Comparison of ENCODE assay signal across 8 cellular contexts in genomic region chr17:5486206-5487124, GRCh38. TPM values are rescaled to one million over a fixed set of nuclear protein-coding genes. Genes with fewer than 3 reads are reported as not detected.
DNase-seq lines count a peak whose midpoint lies in the region; ATAC-seq and TF ChIP-seq lines count a peak whose summit lies in the region.

Gene MIS12, plus strand, starts transcription at chr17:5486566. Its CDS starts 2,297 bp downstream, at chr17:5488863.

- CTCF ChIA-PET in naive thymus-derived CD4-positive, alpha-beta T cell (lab: Charles Lee), result interaction anchor here (1.7 kb wide), 1 partner anchor 12 kb away, joined by 5 read pairs; no protein-coding TSS in a partner anchor

- peak; percentile 99 for DNase-seq in DND-41
- peak; percentile 100 for DNase-seq in GM23338 (ENCODE audit: low spot score)
- DNase-seq in LHCN-M2 (ENCODE audit: low read depth), result peak; percentile 99
- peak; percentile 95 for DNase-seq in RPMI8226
- peak; percentile 94 for DNase-seq in activated T-helper 1 cell treated with anti-CD3 and anti-CD28 coated beads, Interleukin-2, amount 50 U/mL, for 16 hours (ENCODE audit: low read depth in 1 of 2, low spot score in 1 of 2)
- DNase-seq in fibroblast of gingiva (ENCODE audit: low read depth), result peak; percentile 99
- DNase-seq in naive thymus-derived CD4-positive, alpha-beta T cell, result peak; percentile 78 to 100 (median 97)
- peak; percentile 95 for DNase-seq in stimulated activated naive B cell treated with anti-CD40 and anti-IgM and Interleukin-4, amounts not matched to agents 10 μg/mL and 1 μg/mL and 100 μg/mL, for 72 hours

- H3K27me3 ChIP-seq in DND-41 (ENCODE audit: insufficient read depth, low read length, poor library complexity) (no peaks in the 10 kb centered on the region), GM23338 (ENCODE audit: insufficient read depth) (no peaks in the 10 kb centered on the region)
- no peaks in the 10 kb centered on the region for H3K27me3 ChIP-seq in naive thymus-derived CD4-positive, alpha-beta T cell (ENCODE audit: control insufficient read depth in 2 of 2, insufficient read depth in 2 of 2, low read length in 2 of 2)

- ATAC-seq in DND-41 (ENCODE audit: insufficient read depth, low read depth), result peak; percentile 94
- peak; percentile 94 for ATAC-seq in GM23338
- ATAC-seq in naive thymus-derived CD4-positive, alpha-beta T cell, result peak; percentile 93
- peak; percentile 94 for ATAC-seq in stimulated activated naive B cell treated with anti-CD40 and anti-IgM and Interleukin-4, amounts not matched to agents 10 μg/mL and 1 μg/mL and 100 μg/mL, for 72 hours (replicated peaks)

- H3K9me3 ChIP-seq in DND-41 (ENCODE audit: insufficient read depth, low read length, severe bottlenecking), result no peaks in the 10 kb centered on the region
- H3K9me3 ChIP-seq in naive thymus-derived CD4-positive, alpha-beta T cell (ENCODE audit: control insufficient read depth in 2 of 3, low read length in 3 of 3), result no peaks in the 10 kb centered on the region

- H2AFZ ChIP-seq in DND-41 (ENCODE audit: low read depth, low read length) (peak within 1 kb of the TSS; percentile 98), GM23338 (peak within 1 kb of the TSS; percentile 56; the same call in 1 of the 2 replicates)

- POLR2A ChIA-PET in naive thymus-derived CD4-positive, alpha-beta T cell (lab: Charles Lee), result interaction anchor here (0.7 to 4.9 kb wide), 15 partner anchors 9 to 245 kb away, joined by 3 to 61 read pairs (median 5); partner anchors contain the start of genes C1QBP, DHX33, NLRP1 and NUP88

- peak within 1 kb of the TSS; percentile 100 for H3K27ac Mint-ChIP-seq in GM23338
- peak within 1 kb of the TSS; percentile 95 to 99 (median 98) for H3K27ac Mint-ChIP-seq in naive thymus-derived CD4-positive, alpha-beta T cell
- peak within 1 kb of the TSS; percentile 99 for H3K27ac Mint-ChIP-seq in stimulated activated naive B cell treated with anti-CD40 and anti-IgM and Interleukin-4, amounts not matched to agents 10 μg/mL and 1 μg/mL and 100 μg/mL, for 72 hours

- H3K9me3 Mint-ChIP-seq in GM23338, result no peaks in the 10 kb centered on the region
- no peaks in the 10 kb centered on the region for H3K9me3 Mint-ChIP-seq in naive thymus-derived CD4-positive, alpha-beta T cell
- H3K9me3 Mint-ChIP-seq in stimulated activated naive B cell treated with anti-CD40 and anti-IgM and Interleukin-4, amounts not matched to agents 10 μg/mL and 1 μg/mL and 100 μg/mL, for 72 hours, result no peaks in the 10 kb centered on the region

- H3K4me2 ChIP-seq in DND-41 (ENCODE audit: insufficient read depth, low read length), result peak within 1 kb of the TSS; percentile 97
- H3K4me2 ChIP-seq in GM23338, result peak within 1 kb of the TSS; percentile 100

- H3K79me2 ChIP-seq in DND-41 (ENCODE audit: insufficient read depth, low read length) (peaks cover 74% of the 10 kb centered on the region), GM23338 (replicated peaks; ENCODE audit: insufficient read depth) (peaks cover 76% of the 10 kb centered on the region)

- intact Hi-C loops in naive thymus-derived CD4-positive, alpha-beta T cell (cut with micrococcal nuclease), result loop anchor here (1.0 to 5.0 kb wide), 13 partner anchors 15 to 1528 kb away; partner anchors contain the start of genes C17orf100 (in 2 of the 2), C1QBP (in 2 of the 2), MED31 (in 2 of the 2) and NLRP1 (in 2 of the 2)

- H3K4me1 ChIP-seq in DND-41 (ENCODE audit: insufficient read depth, low read length), result peaks cover 46% of the 10 kb centered on the region
- H3K4me1 ChIP-seq in GM23338 (ENCODE audit: insufficient read depth), result peaks cover 20% of the 10 kb centered on the region
- peaks cover 21 to 28% of the 10 kb centered on the region in 2 donors for H3K4me1 ChIP-seq in naive thymus-derived CD4-positive, alpha-beta T cell (ENCODE audit: control insufficient read depth in 2 of 2, insufficient read depth in 2 of 2, low read length in 2 of 2)

- H3F3A ChIP-seq in GM23338 (replicated peaks; ENCODE audit: low read depth), result peaks cover 7% of the 10 kb centered on the region; the same call in 1 of the 2 replicates

- H3K27ac ChIP-seq in DND-41 (ENCODE audit: low read length) (peak within 1 kb of the TSS; percentile 99), GM23338 (ENCODE audit: low read depth) (peak within 1 kb of the TSS; percentile 99)
- peak within 1 kb of the TSS; percentile 98 for H3K27ac ChIP-seq in naive thymus-derived CD4-positive, alpha-beta T cell (ENCODE audit: low read depth, low read length)

- peaks cover 18% of the 10 kb centered on the region for H3K27me3 Mint-ChIP-seq in GM23338 (ENCODE audit: insufficient read depth, low read depth, poor library complexity)
- H3K27me3 Mint-ChIP-seq in naive thymus-derived CD4-positive, alpha-beta T cell, result no peaks in the 10 kb centered on the region
- H3K27me3 Mint-ChIP-seq in stimulated activated naive B cell treated with anti-CD40 and anti-IgM and Interleukin-4, amounts not matched to agents 10 μg/mL and 1 μg/mL and 100 μg/mL, for 72 hours, result no peaks in the 10 kb centered on the region

- H4K20me1 ChIP-seq in DND-41 (ENCODE audit: insufficient read depth, low read length), result peaks cover 43% of the 10 kb centered on the region
- H4K20me1 ChIP-seq in GM23338 (replicated peaks; ENCODE audit: insufficient read depth), result peaks cover 15% of the 10 kb centered on the region

- TF ChIP-seq CTCF in DND-41 (IDR thresholded peaks at IDR 0.05; ENCODE audit: borderline replicate concordance, extremely low read depth, low read length, poor library complexity, severe bottlenecking) (no peak), GM23338 (conservative IDR thresholded peaks at IDR 0.05; ENCODE audit: low read depth in 2 of 2) (no peak)

- peak within 1 kb of the TSS; percentile 97 for H3K4me3 Mint-ChIP-seq in GM23338
- peak within 1 kb of the TSS; percentile 88 to 97 (median 94) for H3K4me3 Mint-ChIP-seq in naive thymus-derived CD4-positive, alpha-beta T cell
- H3K4me3 Mint-ChIP-seq in stimulated activated naive B cell treated with anti-CD40 and anti-IgM and Interleukin-4, amounts not matched to agents 10 μg/mL and 1 μg/mL and 100 μg/mL, for 72 hours, result peak within 1 kb of the TSS; percentile 94 to 96

- H3K9me2 ChIP-seq in GM23338 (ENCODE audit: insufficient read depth), result no peaks in the 10 kb centered on the region

- H3K9ac ChIP-seq in DND-41 (ENCODE audit: low read depth, low read length), result peak within 1 kb of the TSS; percentile 93

- H3K4me1 Mint-ChIP-seq in GM23338, result peaks cover 7% of the 10 kb centered on the region; the same call in 2 of the 3 replicates
- H3K4me1 Mint-ChIP-seq in naive thymus-derived CD4-positive, alpha-beta T cell, result peaks cover 22 to 77% (median 66%) of the 10 kb centered on the region in 7 donors
- H3K4me1 Mint-ChIP-seq in stimulated activated naive B cell treated with anti-CD40 and anti-IgM and Interleukin-4, amounts not matched to agents 10 μg/mL and 1 μg/mL and 100 μg/mL, for 72 hours, result peaks cover 16 to 35% of the 10 kb centered on the region in 2 donors

- H3K36me3 Mint-ChIP-seq in GM23338 (ENCODE audit: low read depth), result peaks cover 61% of the 10 kb centered on the region
- peaks cover 0 to 41% (median 15%) of the 10 kb centered on the region in 5 donors for H3K36me3 Mint-ChIP-seq in naive thymus-derived CD4-positive, alpha-beta T cell
- peaks cover 36 to 46% of the 10 kb centered on the region in 2 donors for H3K36me3 Mint-ChIP-seq in stimulated activated naive B cell treated with anti-CD40 and anti-IgM and Interleukin-4, amounts not matched to agents 10 μg/mL and 1 μg/mL and 100 μg/mL, for 72 hours

- H3K36me3 ChIP-seq in DND-41 (ENCODE audit: insufficient read depth, low read length) (peaks cover 68% of the 10 kb centered on the region), GM23338 (ENCODE audit: insufficient read depth) (peaks cover 28% of the 10 kb centered on the region)
- H3K36me3 ChIP-seq in naive thymus-derived CD4-positive, alpha-beta T cell (ENCODE audit: control insufficient read depth in 2 of 3, insufficient read depth in 3 of 3, low read length in 3 of 3), result peaks cover 18 to 54% (median 23%) of the 10 kb centered on the region in 3 experiments

- H3K4me3 ChIP-seq in DND-41 (ENCODE audit: low read depth in 1 of 2, low read length in 2 of 2) (peak within 1 kb of the TSS; percentile 91 to 92), GM23338 (peak within 1 kb of the TSS; percentile 99)
- H3K4me3 ChIP-seq in naive thymus-derived CD4-positive, alpha-beta T cell (ENCODE audit: low read length), result peak within 1 kb of the TSS; percentile 94

RNA-seq across cellular contexts. Expression of gene MIS12, which starts in this region (rescaled TPM):
- 22.8 and 25.7 TPM in 2 replicates for total RNA-seq in GM23338 (2014; rRNA removed; shearing (Covaris generic))
- 9.9 and 14.0 TPM in 2 replicates for polyA plus RNA-seq in GM23338 (2016; fragmentation: Nextera tagmentation; extraction: Ambion mirVana)
- 26.2 and 26.4 TPM in 2 replicates for total RNA-seq in LHCN-M2 (2014; rRNA removed)
- 6.9 TPM for polyA plus RNA-seq in LHCN-M2 (2012)
- 10 to 100 TPM; 16.3 to 53.6 (median 38.4) TPM for total RNA-seq in naive thymus-derived CD4-positive, alpha-beta T cell
- 10 to 100 TPM; 19.8 to 20.6 TPM for polyA plus RNA-seq in naive thymus-derived CD4-positive, alpha-beta T cell

Comparison
In these comparisons a context has a peak if more than half of its experiments do, and no peak if none do; other contexts are left out.
1. Peak in every context shown above with its lines: DNase-seq, ATAC-seq, H3K4me3 ChIP-seq and H3K27ac ChIP-seq.